In genomic region chr14:100443643-100444042, GRCh38 we compare ENCODE assay signal across 21 cellular contexts.
DNase-seq lines count a peak whose midpoint lies in the region; ATAC-seq, FAIRE-seq and TF ChIP-seq lines count a peak whose summit lies in the region.
"Had no signal": no experiment of that assay in that cellular context is flagged by ENCODE, and none has a peak within 500 bp of the region (broad histone marks: within the 10 kb centered on the region; RNA-seq: fewer than 3 reads in every experiment).

No MANE protein-coding gene starts in this region.

- CTCF ChIA-PET in IMR-90 (lab: Yijun Ruan, JAX), result no interaction called here

- BruUV-seq in IMR-90 (replicated peaks; lab: Mats Ljungman, UMichigan), result no TSS peak

- no peak overlapping the region for H2BK5ac ChIP-seq in IMR-90 (ENCODE audit: low read depth, low read length, poor library complexity, severe bottlenecking)
- H2BK5ac ChIP-seq in mesenchymal stem cell (ENCODE audit: low read depth, low read length, poor library complexity, severe bottlenecking), result no peak overlapping the region

- WGBS in IMR-90 (ENCODE audit: extremely low coverage in 2 of 2, insufficient read length in 1 of 2), 2 experiments, result 80% methylated on average over 1 of the region's 8 CpGs; no CpG with 5 or more reads in 1 of the 2 experiments
- WGBS in mesenchymal stem cell, result 63% methylated on average over 8 of the region's 8 CpGs

- H3K18ac ChIP-seq in IMR-90 (ENCODE audit: low read depth, low read length), result no peak overlapping the region
- H3K18ac ChIP-seq in mesenchymal stem cell (ENCODE audit: low read depth in 1 of 2, low read length in 2 of 2), result no peak overlapping the region

- H3K4ac ChIP-seq in IMR-90 (ENCODE audit: low read depth, low read length) (no peak overlapping the region), mesenchymal stem cell (ENCODE audit: low read depth in 1 of 2, low read length in 2 of 2) (no peak overlapping the region)

- H3K9me3 ChIP-seq in IMR-90 (ENCODE audit: control insufficient read depth, insufficient read depth, low read length) (no peaks in the 10 kb centered on the region), mesenchymal stem cell (ENCODE audit: control insufficient read depth, low read length) (no peaks in the 10 kb centered on the region)
- H3K9me3 ChIP-seq: BLaER1, MG63, Peyer's patch, prostate gland, testis had no signal

- DNase-seq in EH (ENCODE audit: low read depth) (peak; percentile 80), IMR-90 (peak; percentile 41), astrocyte of the spinal cord (ENCODE audit: low read depth, low spot score) (peak; percentile 35), mesenchymal stem cell (no peak), C1 segment of cervical spinal cord (lab: John Stamatoyannopoulos, UW) (no peak), pons (ENCODE audit: low spot score) (no peak), H54 (ENCODE audit: insufficient read length, low spot score) (no peak)
- DNase-seq: activated CD4-positive, alpha-beta T cell treated with anti-CD3 and anti-CD28 coated beads, Interleukin-2, amount 10 ng/mL, durations not matched to agents 7 days and 5 days; dermis blood vessel endothelial cell; mammary epithelial cell; MG63; natural killer cell; NCI-H2081; NCI-H69; Peyer's patch; testis had no signal

- no peak overlapping the region for H2BK12ac ChIP-seq in mesenchymal stem cell (ENCODE audit: low read length in 2 of 2)

- H4K8ac ChIP-seq in IMR-90 (ENCODE audit: low read depth in 2 of 2, low read length in 2 of 2), result no peak overlapping the region
- no peak overlapping the region for H4K8ac ChIP-seq in mesenchymal stem cell (ENCODE audit: low read length)

- H3K4me1 ChIP-seq in IMR-90 (ENCODE audit: control insufficient read depth, insufficient read depth, low read length), result peaks cover 29% of the 10 kb centered on the region
- peaks cover 44% of the 10 kb centered on the region for H3K4me1 ChIP-seq in mesenchymal stem cell (ENCODE audit: control insufficient read depth, insufficient read depth, low read depth, low read length)

- H3K79me1 ChIP-seq in IMR-90 (ENCODE audit: low read depth in 1 of 2, low read length in 2 of 2) (peaks cover 7 to 43% of the 10 kb centered on the region in 2 experiments; a peak in 3 of 4 replicates), mesenchymal stem cell (replicated peaks; ENCODE audit: low read length, poor library complexity, severe bottlenecking) (peaks cover 42% of the 10 kb centered on the region)

- no peak overlapping the region for H3K56ac ChIP-seq in IMR-90 (ENCODE audit: extremely low read depth, insufficient read depth, low read length)

- FAIRE-seq in H54 (lab: Jason Lieb, UNC), result no peak
- FAIRE-seq: GM18507 had no signal

- H3K14ac ChIP-seq in IMR-90 (replicated peaks; ENCODE audit: low read depth, low read length) (no peak overlapping the region), mesenchymal stem cell (ENCODE audit: low read length in 2 of 2) (peak overlapping the region in 1 of 2 experiments; percentile 76)

- H3K4me3 ChIP-seq in IMR-90 (ENCODE audit: insufficient read depth, low read depth, low read length), result no peak overlapping the region
- H3K4me3 ChIP-seq in astrocyte of the spinal cord (ENCODE audit: low read depth, low read length), result no peak overlapping the region
- no peak overlapping the region for H3K4me3 ChIP-seq in mesenchymal stem cell (ENCODE audit: insufficient read depth in 1 of 2, low read depth in 1 of 2, low read length in 2 of 2)
- H3K4me3 ChIP-seq: BLaER1, MG63, Peyer's patch, prostate gland, testis had no signal

- no peak overlapping the region for H2BK20ac ChIP-seq in IMR-90 (ENCODE audit: low read depth, low read length)

- no peak for TF ChIP-seq RAD21 in IMR-90 (IDR thresholded peaks at IDR 0.05; ENCODE audit: low read length)

- H2AK9ac ChIP-seq in IMR-90 (replicated peaks; ENCODE audit: low read depth, low read length, poor library complexity), result peak overlapping the region; percentile 11

- H3K4me2 ChIP-seq in IMR-90 (ENCODE audit: low read depth, low read length) (peak overlapping the region; percentile 7; the same call in 1 of the 2 replicates), mesenchymal stem cell (ENCODE audit: low read length, poor library complexity, severe bottlenecking) (no peak overlapping the region)
- H3K4me2 ChIP-seq: BLaER1 had no signal

- H4K5ac ChIP-seq in IMR-90 (ENCODE audit: low read depth, low read length), result no peak overlapping the region

- no peak overlapping the region for H4K91ac ChIP-seq in IMR-90 (ENCODE audit: insufficient read depth, low read depth, low read length)
- H4K91ac ChIP-seq in mesenchymal stem cell (ENCODE audit: low read length), result no peak overlapping the region

- H3K23ac ChIP-seq in IMR-90 (ENCODE audit: low read depth, low read length) (no peak overlapping the region), mesenchymal stem cell (ENCODE audit: low read length in 2 of 2) (no peak overlapping the region)

- no peaks in the 10 kb centered on the region for H3K27me3 ChIP-seq in IMR-90 (ENCODE audit: control insufficient read depth, insufficient read depth, low read length)
- H3K27me3 ChIP-seq in mesenchymal stem cell (ENCODE audit: control insufficient read depth in 1 of 2, insufficient read depth in 1 of 2, low read length in 2 of 2), result no peaks in the 10 kb centered on the region
- H3K27me3 ChIP-seq: BLaER1, MG63, Peyer's patch, testis had no signal

- in situ Hi-C loops in IMR-90 (cut with MboI; ENCODE audit: low sequenced_read_pairs), result no loop called here
- in situ Hi-C loops in astrocyte of the spinal cord (cut with HindIII; ENCODE audit: low sequenced_read_pairs), result no loop called here

- POLR2A ChIA-PET in IMR-90 (lab: Charles Lee; ENCODE audit: unreplicated experiment), result no interaction called here

- H2BK120ac ChIP-seq in IMR-90 (ENCODE audit: low read depth, low read length), result no peak overlapping the region
- H2BK120ac ChIP-seq in mesenchymal stem cell (ENCODE audit: low read depth, low read length), result no peak overlapping the region

- H4K20me1 ChIP-seq in IMR-90 (ENCODE audit: insufficient read depth, low read length), result peaks cover 26% of the 10 kb centered on the region

- no peak overlapping the region for H2AFZ ChIP-seq in IMR-90 (replicated peaks; ENCODE audit: low read length, poor library complexity)
- H2AFZ ChIP-seq in mesenchymal stem cell (ENCODE audit: low read depth, low read length), result no peak overlapping the region

- no peak for TF ChIP-seq POLR2A in IMR-90 (IDR thresholded peaks at IDR 0.05; ENCODE audit: low read depth, low read length)
- TF ChIP-seq POLR2A in H54 (IDR thresholded peaks at IDR 0.05; ENCODE audit: low read depth, low read length), result no peak

- H2BK15ac ChIP-seq in IMR-90 (ENCODE audit: low read depth, low read length), result no peak overlapping the region
- no peak overlapping the region for H2BK15ac ChIP-seq in mesenchymal stem cell (ENCODE audit: low read depth, poor library complexity, severe bottlenecking)

- dilution Hi-C loops in IMR-90 (cut with HindIII; ENCODE audit: low sequenced_read_pairs, unreplicated experiment), result no loop called here

- H3K27ac ChIP-seq in IMR-90 (ENCODE audit: insufficient read depth, low read length) (no peak overlapping the region), mesenchymal stem cell (ENCODE audit: low read length, poor library complexity, severe bottlenecking) (peak overlapping the region; percentile 26)
- H3K27ac ChIP-seq: BLaER1, Peyer's patch, prostate gland, testis had no signal

- ATAC-seq in IMR-90 (ENCODE audit: low read depth) (peak; percentile 69), GM21360 (IDR thresholded peaks at IDR 0.05; ENCODE audit: unreplicated experiment) (no peak)
- ATAC-seq: esophagus mucosa had no signal

- intact Hi-C loops in IMR-90 (cut with micrococcal nuclease), result no loop called here

- no peaks in the 10 kb centered on the region for H3K36me3 ChIP-seq in IMR-90 (ENCODE audit: control insufficient read depth, insufficient read depth, low read length)
- H3K36me3 ChIP-seq in mesenchymal stem cell (ENCODE audit: control insufficient read depth in 1 of 2, insufficient read depth in 2 of 2, low read depth in 1 of 2, low read length in 2 of 2), result no peaks in the 10 kb centered on the region
- H3K36me3 ChIP-seq: BLaER1, MG63, Peyer's patch, prostate gland had no signal

- H2AK5ac ChIP-seq in IMR-90 (ENCODE audit: low read depth, low read length) (peak overlapping the region; percentile 32; the same call in 1 of the 2 replicates), mesenchymal stem cell (ENCODE audit: low read length, severe bottlenecking) (peak overlapping the region; percentile 57)

- TF ChIP-seq CTCF in IMR-90 (conservative IDR thresholded peaks at IDR 0.05; ENCODE audit: low read depth, low read length), result no peak
- no peak for TF ChIP-seq CTCF in astrocyte of the spinal cord (IDR thresholded peaks at IDR 0.05; ENCODE audit: low read depth, low read length)

- H3K9ac ChIP-seq in IMR-90 (ENCODE audit: low read depth, low read length) (no peak overlapping the region), mesenchymal stem cell (ENCODE audit: low read length) (no peak overlapping the region)
- H3K9ac ChIP-seq: BLaER1 had no signal

- peaks cover 19% of the 10 kb centered on the region for H3K9me1 ChIP-seq in IMR-90 (ENCODE audit: insufficient read depth, low read length)

TF ChIP-seq in IMR-90, 13 proteins besides CTCF, POLR2A, EP300 and RAD21:
- TF ChIP-seq CHD1 (IDR thresholded peaks at IDR 0.05; ENCODE audit: low read depth, low read length) (no peak), RCOR1 (IDR thresholded peaks at IDR 0.05; ENCODE audit: insufficient replicate concordance, low read length) (no peak), MAZ (IDR thresholded peaks at IDR 0.05; ENCODE audit: borderline replicate concordance, low read depth, low read length) (no peak), RFX5 (IDR thresholded peaks at IDR 0.05; ENCODE audit: low read depth, low read length) (no peak), FOS (IDR thresholded peaks at IDR 0.05; ENCODE audit: low read depth, low read length) (0 out of 2 replicates have a peak, but pooled peaks have one; percentile 29)

Comparison
In these comparisons a context has a peak if more than half of its experiments do, and no peak if none do; other contexts are left out.
1. DNase-seq: peak in EH (single experiment), IMR-90 (single experiment) and astrocyte of the spinal cord (single experiment); none in mesenchymal stem cell (single experiment), C1 segment of cervical spinal cord (0 of 14), pons (single experiment) and H54 (single experiment).